Comparison of ENCODE assay signal across 1 cellular context in the genomic region with DNA sequence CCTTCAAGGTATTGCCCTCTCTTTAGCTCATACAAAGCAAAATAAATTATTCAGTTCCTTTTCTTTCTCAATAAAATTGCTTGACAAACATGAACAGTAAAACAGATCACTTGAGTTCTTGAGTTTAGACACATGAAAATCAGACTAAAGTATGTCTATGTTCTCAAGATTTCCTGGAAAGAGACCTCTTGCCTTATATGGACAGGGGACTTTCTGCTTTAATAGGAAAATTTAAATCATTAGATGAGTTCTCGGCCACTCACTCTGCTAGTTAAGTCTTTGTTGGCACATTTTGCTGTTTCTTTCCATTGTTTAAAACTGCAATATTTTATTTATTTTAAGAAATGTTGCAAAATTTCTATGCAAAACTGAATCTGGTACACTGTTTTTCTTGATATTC.
TF ChIP-seq lines count a peak whose summit lies in the region.

No MANE protein-coding gene starts in this region.

TF ChIP-seq in SK-N-SH treated with all-trans-retinoic acid at 6 μM for 48 hours, 23 proteins besides CTCF, POLR2A, EP300 and RAD21 (continued from another document):
- TF ChIP-seq, protein P1, sequence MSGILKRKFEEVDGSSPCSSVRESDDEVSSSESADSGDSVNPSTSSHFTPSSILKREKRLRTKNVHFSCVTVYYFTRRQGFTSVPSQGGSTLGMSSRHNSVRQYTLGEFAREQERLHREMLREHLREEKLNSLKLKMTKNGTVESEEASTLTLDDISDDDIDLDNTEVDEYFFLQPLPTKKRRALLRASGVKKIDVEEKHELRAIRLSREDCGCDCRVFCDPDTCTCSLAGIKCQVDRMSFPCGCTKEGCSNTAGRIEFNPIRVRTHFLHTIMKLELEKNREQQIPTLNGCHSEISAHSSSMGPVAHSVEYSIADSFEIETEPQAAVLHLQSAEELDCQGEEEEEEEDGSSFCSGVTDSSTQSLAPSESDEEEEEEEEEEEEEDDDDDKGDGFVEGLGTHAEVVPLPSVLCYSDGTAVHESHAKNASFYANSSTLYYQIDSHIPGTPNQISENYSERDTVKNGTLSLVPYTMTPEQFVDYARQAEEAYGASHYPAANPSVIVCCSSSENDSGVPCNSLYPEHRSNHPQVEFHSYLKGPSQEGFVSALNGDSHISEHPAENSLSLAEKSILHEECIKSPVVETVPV (CRISPR knock-in tag; IDR thresholded peaks at IDR 0.05): no peak
- TF ChIP-seq SNAI2 (CRISPR knock-in tag; IDR thresholded peaks at IDR 0.05): no peak
- no peak for TF ChIP-seq GLIS3 (CRISPR knock-in tag; IDR thresholded peaks at IDR 0.05)
- TF ChIP-seq, protein P2, sequence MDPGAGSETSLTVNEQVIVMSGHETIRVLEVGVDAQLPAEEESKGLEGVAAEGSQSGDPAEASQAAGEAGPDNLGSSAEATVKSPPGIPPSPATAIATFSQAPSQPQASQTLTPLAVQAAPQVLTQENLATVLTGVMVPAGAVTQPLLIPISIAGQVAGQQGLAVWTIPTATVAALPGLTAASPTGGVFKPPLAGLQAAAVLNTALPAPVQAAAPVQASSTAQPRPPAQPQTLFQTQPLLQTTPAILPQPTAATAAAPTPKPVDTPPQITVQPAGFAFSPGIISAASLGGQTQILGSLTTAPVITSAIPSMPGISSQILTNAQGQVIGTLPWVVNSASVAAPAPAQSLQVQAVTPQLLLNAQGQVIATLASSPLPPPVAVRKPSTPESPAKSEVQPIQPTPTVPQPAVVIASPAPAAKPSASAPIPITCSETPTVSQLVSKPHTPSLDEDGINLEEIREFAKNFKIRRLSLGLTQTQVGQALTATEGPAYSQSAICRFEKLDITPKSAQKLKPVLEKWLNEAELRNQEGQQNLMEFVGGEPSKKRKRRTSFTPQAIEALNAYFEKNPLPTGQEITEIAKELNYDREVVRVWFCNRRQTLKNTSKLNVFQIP (CRISPR knock-in tag; IDR thresholded peaks at IDR 0.05; ENCODE audit: borderline replicate concordance, low read depth): no peak
- no peak for TF ChIP-seq BACH2 (CRISPR knock-in tag; IDR thresholded peaks at IDR 0.05; ENCODE audit: borderline replicate concordance)
- no peak for TF ChIP-seq ISL1 (CRISPR knock-in tag; IDR thresholded peaks at IDR 0.05)
